ENCODE assay signal across 8 cellular contexts in the genomic region with DNA sequence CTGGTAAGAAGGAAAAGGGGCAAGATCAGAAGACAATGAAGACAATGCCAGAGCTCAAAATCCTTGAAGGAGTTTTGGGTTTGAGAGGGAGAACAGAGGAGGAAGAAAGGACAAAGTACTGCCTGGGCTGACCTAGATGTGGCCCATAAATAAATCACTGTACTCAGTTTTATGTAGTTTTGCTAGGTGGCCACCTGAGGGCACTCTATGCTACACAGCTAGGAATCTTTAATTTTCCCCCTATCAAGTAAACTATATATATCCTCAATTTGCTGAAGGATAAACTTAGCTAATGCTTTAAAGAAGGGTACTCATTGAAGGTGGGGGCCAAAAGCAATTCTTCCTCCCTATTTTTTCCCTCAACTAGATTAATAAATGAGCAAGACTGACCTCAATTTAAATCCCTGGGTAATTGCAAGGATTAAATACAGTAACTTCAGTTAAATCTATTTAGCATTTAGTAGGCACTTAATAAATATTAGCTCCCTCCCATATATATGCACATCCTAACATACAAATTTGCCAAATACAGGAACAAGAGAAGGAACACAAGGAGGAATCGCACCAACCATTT.
DNase-seq lines count a peak whose midpoint lies in the region; ATAC-seq and TF ChIP-seq lines count a peak whose summit lies in the region.

No MANE protein-coding gene starts in this region.

- no peak for TF ChIP-seq POLR2A in prostate gland (IDR thresholded peaks at IDR 0.05)

- peak overlapping the region; percentile 70 for H3K4me3 Mint-ChIP-seq in T-helper 17 cell

- H3K27ac Mint-ChIP-seq in T-helper 17 cell = peak overlapping the region; percentile 85

- no peaks in the 10 kb centered on the region for H3K4me1 ChIP-seq in HEK293 (ENCODE audit: control insufficient read depth, insufficient read depth, low read length)
- no peaks in the 10 kb centered on the region for H3K4me1 ChIP-seq in prostate gland (replicated peaks)

- TF ChIP-seq CTCF in AG09309 (IDR thresholded peaks at IDR 0.05; ENCODE audit: control insufficient read depth, insufficient read depth, low read depth, low read length, missing control alignments) (peak; percentile 63), GM10266 (IDR thresholded peaks at IDR 0.05; ENCODE audit: control insufficient read depth, insufficient read depth, low read depth, missing control alignments) (peak; percentile 75), HEK293 (tag by site-specific recombination; IDR thresholded peaks at IDR 0.05) (0 out of 2 replicates have a peak, but pooled peaks have one; percentile 7), prostate gland (IDR thresholded peaks at IDR 0.05) (peak in 3 of 4 experiments; percentile 34 to 48 (median 40))

- CTCF ChIA-PET in HEK293 (lab: Yijun Ruan, JAX) = interaction anchor here (0.5 to 2.9 kb wide), 33 partner anchors 10 to 1861 kb away, joined by 3 to 17 read pairs (median 3); no protein-coding TSS in a partner anchor

- peaks cover 28% of the 10 kb centered on the region for H3K27me3 Mint-ChIP-seq in T-helper 17 cell

- peaks cover 21% of the 10 kb centered on the region for H3K4me1 Mint-ChIP-seq in T-helper 17 cell

- DNase-seq in AG09309 (ENCODE audit: low read depth) = peak; percentile 4
- peak; percentile 33 for DNase-seq in GM10266 (ENCODE audit: extremely low spot score)
- DNase-seq in LoVo (ENCODE audit: low spot score) = peak; percentile 38
- no peak for DNase-seq in T-helper 17 cell
- DNase-seq in globus pallidus (ENCODE audit: low spot score) = peak; percentile 54
- DNase-seq in prostate gland (ENCODE audit: low spot score) = peak; percentile 19
- DNase-seq in ecto neural progenitor cell (ENCODE audit: low spot score) = no peak

- intact Hi-C loops in prostate gland (cut with DNase I) = no loop called here

- no peaks in the 10 kb centered on the region for H3K27me3 ChIP-seq in prostate gland (replicated peaks; ENCODE audit: insufficient read depth)

- peak; percentile 80 for ATAC-seq in T-helper 17 cell

- POLR2A ChIA-PET in HEK293 (lab: Yijun Ruan, JAX) = no interaction called here

- H3K9me3 ChIP-seq in HEK293 (ENCODE audit: control insufficient read depth, insufficient read depth, low read depth, low read length) (no peaks in the 10 kb centered on the region), T-helper 17 cell (ENCODE audit: control insufficient read depth, low read length, poor library complexity, severe bottlenecking) (no peaks in the 10 kb centered on the region), prostate gland (no peaks in the 10 kb centered on the region)

- H3K4me3 ChIP-seq in AG09309 (ENCODE audit: control insufficient read depth, low read depth, low read length) = no peak overlapping the region
- H3K4me3 ChIP-seq in HEK293 (ENCODE audit: low read depth, low read length) = no peak overlapping the region
- no peak overlapping the region for H3K4me3 ChIP-seq in prostate gland

- no peak overlapping the region for H3K27ac ChIP-seq in HEK293 (ENCODE audit: extremely low read depth, low read depth, low read length)
- H3K27ac ChIP-seq in prostate gland = no peak overlapping the region

- H3K36me3 Mint-ChIP-seq in T-helper 17 cell (ENCODE audit: low read depth) = no peaks in the 10 kb centered on the region

- WGBS in prostate gland = 28% methylated on average over 1 of the region's 1 CpG

- H3K36me3 ChIP-seq in HEK293 (ENCODE audit: control insufficient read depth in 2 of 2, insufficient read depth in 1 of 2, low read length in 2 of 2) = no peaks in the 10 kb centered on the region
- no peaks in the 10 kb centered on the region for H3K36me3 ChIP-seq in prostate gland

TF ChIP-seq in HEK293, 187 proteins besides CTCF, POLR2A, EP300 and RAD21:
- TF ChIP-seq, protein P1, sequence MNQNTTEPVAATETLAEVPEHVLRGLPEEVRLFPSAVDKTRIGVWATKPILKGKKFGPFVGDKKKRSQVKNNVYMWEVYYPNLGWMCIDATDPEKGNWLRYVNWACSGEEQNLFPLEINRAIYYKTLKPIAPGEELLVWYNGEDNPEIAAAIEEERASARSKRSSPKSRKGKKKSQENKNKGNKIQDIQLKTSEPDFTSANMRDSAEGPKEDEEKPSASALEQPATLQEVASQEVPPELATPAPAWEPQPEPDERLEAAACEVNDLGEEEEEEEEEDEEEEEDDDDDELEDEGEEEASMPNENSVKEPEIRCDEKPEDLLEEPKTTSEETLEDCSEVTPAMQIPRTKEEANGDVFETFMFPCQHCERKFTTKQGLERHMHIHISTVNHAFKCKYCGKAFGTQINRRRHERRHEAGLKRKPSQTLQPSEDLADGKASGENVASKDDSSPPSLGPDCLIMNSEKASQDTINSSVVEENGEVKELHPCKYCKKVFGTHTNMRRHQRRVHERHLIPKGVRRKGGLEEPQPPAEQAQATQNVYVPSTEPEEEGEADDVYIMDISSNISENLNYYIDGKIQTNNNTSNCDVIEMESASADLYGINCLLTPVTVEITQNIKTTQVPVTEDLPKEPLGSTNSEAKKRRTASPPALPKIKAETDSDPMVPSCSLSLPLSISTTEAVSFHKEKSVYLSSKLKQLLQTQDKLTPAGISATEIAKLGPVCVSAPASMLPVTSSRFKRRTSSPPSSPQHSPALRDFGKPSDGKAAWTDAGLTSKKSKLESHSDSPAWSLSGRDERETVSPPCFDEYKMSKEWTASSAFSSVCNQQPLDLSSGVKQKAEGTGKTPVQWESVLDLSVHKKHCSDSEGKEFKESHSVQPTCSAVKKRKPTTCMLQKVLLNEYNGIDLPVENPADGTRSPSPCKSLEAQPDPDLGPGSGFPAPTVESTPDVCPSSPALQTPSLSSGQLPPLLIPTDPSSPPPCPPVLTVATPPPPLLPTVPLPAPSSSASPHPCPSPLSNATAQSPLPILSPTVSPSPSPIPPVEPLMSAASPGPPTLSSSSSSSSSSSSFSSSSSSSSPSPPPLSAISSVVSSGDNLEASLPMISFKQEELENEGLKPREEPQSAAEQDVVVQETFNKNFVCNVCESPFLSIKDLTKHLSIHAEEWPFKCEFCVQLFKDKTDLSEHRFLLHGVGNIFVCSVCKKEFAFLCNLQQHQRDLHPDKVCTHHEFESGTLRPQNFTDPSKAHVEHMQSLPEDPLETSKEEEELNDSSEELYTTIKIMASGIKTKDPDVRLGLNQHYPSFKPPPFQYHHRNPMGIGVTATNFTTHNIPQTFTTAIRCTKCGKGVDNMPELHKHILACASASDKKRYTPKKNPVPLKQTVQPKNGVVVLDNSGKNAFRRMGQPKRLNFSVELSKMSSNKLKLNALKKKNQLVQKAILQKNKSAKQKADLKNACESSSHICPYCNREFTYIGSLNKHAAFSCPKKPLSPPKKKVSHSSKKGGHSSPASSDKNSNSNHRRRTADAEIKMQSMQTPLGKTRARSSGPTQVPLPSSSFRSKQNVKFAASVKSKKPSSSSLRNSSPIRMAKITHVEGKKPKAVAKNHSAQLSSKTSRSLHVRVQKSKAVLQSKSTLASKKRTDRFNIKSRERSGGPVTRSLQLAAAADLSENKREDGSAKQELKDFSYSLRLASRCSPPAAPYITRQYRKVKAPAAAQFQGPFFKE (tag by site-specific recombination; IDR thresholded peaks at IDR 0.05; ENCODE audit: borderline replicate concordance) = no peak
- TF ChIP-seq ZNF654 (tag by site-specific recombination; IDR thresholded peaks at IDR 0.05; ENCODE audit: low read depth) = peak; percentile 24; the same call in 1 of the 2 replicates
- TF ChIP-seq ZFP69B (tag by site-specific recombination; IDR thresholded peaks at IDR 0.05) = no peak
- no peak for TF ChIP-seq ZNF670 (tag by site-specific recombination; IDR thresholded peaks at IDR 0.05; ENCODE audit: low read depth)
TF ChIP-seq in HEK293: peak in this region for 1.

Comparison
In these comparisons a context has a peak if more than half of its experiments do, and no peak if none do; other contexts are left out.
1. DNase-seq: peak in AG09309 (single experiment), GM10266 (single experiment), LoVo (single experiment), globus pallidus (single experiment) and prostate gland (single experiment); none in T-helper 17 cell (0 of 3) and ecto neural progenitor cell (single experiment).
2. CTCF ChIP-seq: peak in every context shown above with its lines; median percentile 75 in GM10266; 63 in AG09309; 40 in prostate gland; 7 in HEK293.